Comparison of ENCODE assay signal across 8 cellular contexts in genomic region chr22:36334838-36335603, GRCh38. TPM values are rescaled to one million over a fixed set of nuclear protein-coding genes. Genes with fewer than 3 reads are reported as not detected.
A peak's percentile ranks its signal among the peaks of the same experiment; 100 is the strongest.
DNase-seq lines count a peak whose midpoint lies in the region; ATAC-seq and TF ChIP-seq lines count a peak whose summit lies in the region.

No MANE protein-coding gene starts in this region.

- H3K4me1 Mint-ChIP-seq in chondrocyte (ENCODE audit: low read depth), result peaks cover 99% of the 10 kb centered on the region

- peak; percentile 73 for DNase-seq in HCEC 1CT
- DNase-seq in SK-N-MC (ENCODE audit: low read depth, low spot score), result no peak
- no peak for DNase-seq in chondrocyte (ENCODE audit: low spot score)
- DNase-seq in lower lobe of right lung, result no peak

- no peaks in the 10 kb centered on the region for H3K27me3 Mint-ChIP-seq in chondrocyte (ENCODE audit: low read depth)

- H3K9ac ChIP-seq in SK-N-MC (ENCODE audit: insufficient read length), result peak overlapping the region; percentile 70

- H3K27ac ChIP-seq in SK-N-MC (peak overlapping the region; percentile 97), lower lobe of right lung (peak overlapping the region; percentile 90), thymus (ENCODE audit: low read depth) (peak overlapping the region; percentile 87)

- H3K9me3 ChIP-seq in SK-N-MC (ENCODE audit: low read depth, low read length), result no peaks in the 10 kb centered on the region
- H3K9me3 ChIP-seq in lower lobe of right lung, result no peaks in the 10 kb centered on the region
- no peaks in the 10 kb centered on the region for H3K9me3 ChIP-seq in thymus (ENCODE audit: control insufficient read depth)

- peaks cover 57% of the 10 kb centered on the region for H3K36me3 Mint-ChIP-seq in chondrocyte (ENCODE audit: low read depth)

- H3K4me3 ChIP-seq in SK-N-MC (peak overlapping the region; percentile 63), lower lobe of right lung (no peak overlapping the region), thymus (ENCODE audit: low read length) (no peak overlapping the region)

- intact Hi-C loops in lower lobe of right lung (cut with DNase I), result no loop called here

- H3K27ac Mint-ChIP-seq in chondrocyte (ENCODE audit: unreplicated experiment), result peak overlapping the region; percentile 98

- ATAC-seq in lower lobe of right lung (no peak), GM21825 (IDR thresholded peaks at IDR 0.05; ENCODE audit: unreplicated experiment) (no peak), GM21717 (IDR thresholded peaks at IDR 0.05; ENCODE audit: unreplicated experiment) (no peak), GM21786 (IDR thresholded peaks at IDR 0.05; ENCODE audit: unreplicated experiment) (no peak)

- TF ChIP-seq CTCF in chondrocyte (IDR thresholded peaks at IDR 0.05) (no peak), lower lobe of right lung (IDR thresholded peaks at IDR 0.05) (no peak)

- H3K4me1 ChIP-seq in lower lobe of right lung, result peaks cover 100% of the 10 kb centered on the region
- peaks cover 48% of the 10 kb centered on the region for H3K4me1 ChIP-seq in thymus (ENCODE audit: control insufficient read depth, insufficient read depth, low read length)

- H3K4me3 Mint-ChIP-seq in chondrocyte (ENCODE audit: unreplicated experiment), result peak overlapping the region; percentile 10

- H3K36me3 ChIP-seq in SK-N-MC (ENCODE audit: insufficient read depth, low read length) (peaks cover 40% of the 10 kb centered on the region), lower lobe of right lung (peaks cover 94% of the 10 kb centered on the region), thymus (ENCODE audit: control insufficient read depth, insufficient read depth) (peaks cover 69% of the 10 kb centered on the region)

- H3K27me3 ChIP-seq in lower lobe of right lung (ENCODE audit: low read depth) (no peaks in the 10 kb centered on the region), thymus (ENCODE audit: control insufficient read depth, insufficient read depth) (no peaks in the 10 kb centered on the region)

- WGBS in thymus, result 53% methylated on average over 17 of the region's 17 CpGs

- H3K9me3 Mint-ChIP-seq in chondrocyte (ENCODE audit: low read depth), result no peaks in the 10 kb centered on the region

RNA-seq across cellular contexts. Expression of gene MYH9, which starts 52.7 kb away (rescaled TPM):
- total RNA-seq in chondrocyte (1,046 to 1,908 TPM (median 1,853 TPM) in 3 replicates), lower lobe of right lung (659 TPM)
- 155 TPM for polyA plus RNA-seq in thymus
